In genomic region chr10:79286318-79286951, GRCh38 we compare ENCODE assay signal across 8 cellular contexts.
A peak's percentile ranks its signal among the peaks of the same experiment; 100 is the strongest.
DNase-seq lines count a peak whose midpoint lies in the region; ATAC-seq and TF ChIP-seq lines count a peak whose summit lies in the region.

No MANE protein-coding gene starts in this region.

- 33 to 40% methylated on average over 2 to 22 of the region's 23 CpGs for WGBS in lower leg skin, 2 donors

- TF ChIP-seq CTCF in lower leg skin (IDR thresholded peaks at IDR 0.05) = no peak

- TF ChIP-seq POLR2A in GM19193 (IDR thresholded peaks at IDR 0.05; ENCODE audit: extremely low read depth, insufficient read depth, insufficient read length) (peak; percentile 66), lower leg skin (IDR thresholded peaks at IDR 0.05) (no peak)

- intact Hi-C loops in lower leg skin (cut with DNase I; ENCODE audit: low total_unique reads) = no loop called here

- DNase-seq in AG08395 (ENCODE audit: low spot score) = peak; percentile 72
- peak; percentile 30 to 98 (median 57) for DNase-seq in T-helper 2 cell
- DNase-seq in lower leg skin (ENCODE audit: low spot score in 2 of 2) = peak; percentile 61 to 94
- peak; percentile 79 to 87 for DNase-seq in stimulated activated CD8-positive, alpha-beta memory T cell treated with anti-CD3 and anti-CD28 coated beads, Interleukin-15, amount 100 ng/mL, for 4 hours (ENCODE audit: low read depth in 2 of 2)
- DNase-seq in NCI-H1105 treated with DMSO at 0.1 percent for 48 hours (lab: John Stamatoyannopoulos, UW) = no peak

- peak overlapping the region; percentile 62 for H3K27ac ChIP-seq in angular gyrus (ENCODE audit: low read depth, low read length)

- H3K4me3 ChIP-seq in lower leg skin (ENCODE audit: low read depth, poor library complexity, severe bottlenecking) = no peak overlapping the region

- ATAC-seq in HG03432 (IDR thresholded peaks at IDR 0.05; ENCODE audit: unreplicated experiment) = peak; percentile 91
